ENCODE assay signal across 9 cellular contexts in the genomic region with DNA sequence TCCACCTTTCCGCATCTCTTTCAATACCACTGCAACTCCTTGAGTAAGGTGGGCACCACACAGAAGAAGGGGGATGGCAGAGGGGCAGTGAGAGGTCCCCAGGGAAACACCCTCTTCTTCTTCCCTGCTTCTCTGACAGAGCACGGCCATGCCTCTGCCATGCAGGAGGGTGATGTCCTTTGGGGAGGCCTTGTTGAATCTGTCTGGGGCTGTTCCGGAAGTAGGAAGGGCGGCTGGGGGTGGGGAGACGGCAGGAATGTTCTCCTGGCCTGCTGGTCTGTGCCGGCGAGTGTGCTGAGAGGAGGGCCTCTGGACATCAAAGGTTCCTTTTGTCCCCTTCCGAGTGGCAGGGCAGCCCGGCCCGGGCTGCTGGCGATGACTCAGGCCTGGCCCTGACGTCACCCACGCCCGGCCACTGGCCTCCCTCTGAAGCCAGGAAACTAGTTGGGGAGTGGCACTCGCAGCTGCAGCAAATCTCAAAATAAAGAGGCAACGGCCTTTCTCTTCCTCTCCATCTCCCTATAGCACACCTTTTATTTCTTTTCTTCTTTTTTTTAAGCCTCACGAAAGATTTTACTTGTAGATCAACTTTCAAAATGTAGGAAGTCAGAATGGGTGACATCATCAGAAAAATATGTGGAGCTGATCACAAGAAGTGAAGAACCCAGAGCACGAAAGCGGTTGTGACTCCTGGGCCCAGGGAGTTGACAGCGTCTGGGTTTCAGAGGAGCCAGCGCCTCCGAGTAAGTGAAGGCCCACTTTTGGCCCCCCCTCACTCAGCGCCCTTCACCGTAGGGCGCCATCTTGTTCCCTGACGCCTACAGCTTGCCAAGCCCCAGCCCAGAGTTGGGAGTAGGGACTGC. TPM values are rescaled to one million over a fixed set of nuclear protein-coding genes. Genes with fewer than 3 reads are reported as not detected.
A peak's percentile ranks its signal among the peaks of the same experiment; 100 is the strongest.
DNase-seq lines count a peak whose midpoint lies in the region; ATAC-seq and TF ChIP-seq lines count a peak whose summit lies in the region.
"Had no signal": no experiment of that assay in that cellular context is flagged by ENCODE, and none has a peak within 500 bp of the region (broad histone marks: within the 10 kb centered on the region; RNA-seq: fewer than 3 reads in every experiment).

ZBTB38 (plus strand) TSS at position 443 of the 863 bp plus-strand sequence. CDS start 73,885 bp downstream, outside the sequence.

- peak; percentile 21 for DNase-seq in NCI-H2196 (lab: John Stamatoyannopoulos, UW; ENCODE audit: unreplicated experiment)
- no peak for DNase-seq in NCI-H2196 treated with DMSO at 0.1 percent for 48 hours (lab: John Stamatoyannopoulos, UW; ENCODE audit: unreplicated experiment)
- DNase-seq in Panc1 (ENCODE audit: low read depth, low spot score), result no peak
- DNase-seq in coronary artery (ENCODE audit: low spot score), result peak; percentile 98
- DNase-seq in smooth muscle cell (lab: John Stamatoyannopoulos, UW; ENCODE audit: unreplicated experiment), result peak; percentile 67

- peaks cover 20% of the 10 kb centered on the region for H3F3A ChIP-seq in smooth muscle cell (ENCODE audit: low read depth)

- CTCF ChIA-PET in Panc1 (lab: Charles Lee), result interaction anchor here (0.8 kb wide), 1 partner anchor 42 kb away, joined by 3 read pairs; no protein-coding TSS in a partner anchor

- H3K9ac ChIP-seq in smooth muscle cell (ENCODE audit: low read depth), result peak within 1 kb of the TSS; percentile 98

- H3K4me1 ChIP-seq in Panc1 (ENCODE audit: control insufficient read depth, insufficient read depth, low read length) (peaks cover 40% of the 10 kb centered on the region), smooth muscle cell (ENCODE audit: low read depth) (peaks cover 22% of the 10 kb centered on the region)

- no peaks in the 10 kb centered on the region for H3K27me3 ChIP-seq in Panc1 (ENCODE audit: control insufficient read depth, insufficient read depth, low read length)
- H3K27me3 ChIP-seq in layer of hippocampus (ENCODE audit: control insufficient read depth, insufficient read depth, low read length), result no peaks in the 10 kb centered on the region
- no peaks in the 10 kb centered on the region for H3K27me3 ChIP-seq in smooth muscle cell (ENCODE audit: low read depth)
- H3K27me3 ChIP-seq: neutrophil had no signal

- H3K27ac ChIP-seq in Panc1 (ENCODE audit: low read length) (peak within 1 kb of the TSS; percentile 94), coronary artery (peak within 1 kb of the TSS; percentile 94 to 98), layer of hippocampus (ENCODE audit: low read depth, low read length) (peak within 1 kb of the TSS; percentile 95), smooth muscle cell (ENCODE audit: low read depth) (peak within 1 kb of the TSS; percentile 100)
- H3K27ac ChIP-seq: neutrophil had no signal

- in situ Hi-C loops in Panc1 (cut with HindIII; ENCODE audit: low pct_unique_long_range_greater_than_20kb, low sequenced_read_pairs), result no loop called here

- POLR2A ChIA-PET in Panc1 (lab: Charles Lee), result interaction anchor here (0.7 kb wide), 1 partner anchor 36 kb away, joined by 3 read pairs; no protein-coding TSS in a partner anchor

- no peak within 1 kb of the TSS for H2AFZ ChIP-seq in smooth muscle cell (ENCODE audit: low read depth)

- H3K4me3 ChIP-seq in Panc1 (ENCODE audit: low read depth in 2 of 2, low read length in 2 of 2), result peak within 1 kb of the TSS in 1 of 2 experiments; percentile 7; a peak in 1 of 4 replicates
- peak within 1 kb of the TSS; percentile 68 for H3K4me3 ChIP-seq in coronary artery
- peak within 1 kb of the TSS; percentile 39 for H3K4me3 ChIP-seq in smooth muscle cell

- BruUV-seq in Panc1 (replicated peaks; lab: Mats Ljungman, UMichigan), result TSS peak; percentile 82

- TF ChIP-seq CTCF in Panc1 (IDR thresholded peaks at IDR 0.05) (no peak), coronary artery (IDR thresholded peaks at IDR 0.05) (no peak), smooth muscle cell (IDR thresholded peaks at IDR 0.05; ENCODE audit: borderline replicate concordance, insufficient read depth, poor library complexity, severe bottlenecking) (no peak)

- H4K20me1 ChIP-seq in smooth muscle cell (ENCODE audit: low read depth), result no peaks in the 10 kb centered on the region

- peaks cover 4% of the 10 kb centered on the region; the same call in 1 of the 2 replicates for H3K9me3 ChIP-seq in Panc1 (ENCODE audit: control insufficient read depth, insufficient read depth, low read depth, low read length)
- H3K9me3 ChIP-seq in smooth muscle cell (replicated peaks; ENCODE audit: low read depth), result no peaks in the 10 kb centered on the region
- H3K9me3 ChIP-seq: neutrophil had no signal

- intact Hi-C loops in Panc1 (cut with micrococcal nuclease; ENCODE audit: unreplicated experiment), result no loop called here

- peak within 1 kb of the TSS; percentile 85 for H3K4me2 ChIP-seq in smooth muscle cell

- WGBS in smooth muscle cell (ENCODE audit: low lambda C conversion rate), result 13% methylated on average over 26 of the region's 26 CpGs

- H3K36me3 ChIP-seq in Panc1 (ENCODE audit: control insufficient read depth, insufficient read depth, low read length) (no peaks in the 10 kb centered on the region), smooth muscle cell (ENCODE audit: low read depth) (no peaks in the 10 kb centered on the region)
- H3K36me3 ChIP-seq: neutrophil had no signal

- peaks cover 20% of the 10 kb centered on the region for H3K79me2 ChIP-seq in smooth muscle cell (ENCODE audit: low read depth)

- ATAC-seq in Panc1 (peak; percentile 88), GM21360 (IDR thresholded peaks at IDR 0.05; ENCODE audit: unreplicated experiment) (no peak)
- no peak for ATAC-seq in activated CD4-positive, CD25-positive, alpha-beta regulatory T cell treated with anti-CD3 and anti-CD28 coated beads, Interleukin-2, amount 50 U/mL, for 24 hours

RNA-seq across cellular contexts. Expression of gene ZBTB38, which starts in this region (rescaled TPM):
- total RNA-seq in Panc1 (2021; ENCODE audit: unreplicated experiment), result 46.7 TPM
- polyA plus RNA-seq in Panc1 (2012; ENCODE audit: insufficient read length), result 34.0 TPM
- total RNA-seq in smooth muscle cell, result 68.0 and 108 TPM in 2 replicates
- polyA plus RNA-seq in smooth muscle cell, result 21.7 and 22.2 TPM in 2 replicates

Comparison
In these comparisons a context has a peak if more than half of its experiments do, and no peak if none do; other contexts are left out.
1. DNase-seq: peak in NCI-H2196 (single experiment), coronary artery (single experiment) and smooth muscle cell (single experiment); none in NCI-H2196 treated with DMSO at 0.1 percent for 48 hours (single experiment) and Panc1 (single experiment).
2. Peak in every context shown above with its lines, with median percentiles within 50 percentile points of each other: H3K27ac ChIP-seq.